ENCODE assay signal across 25 cellular contexts in the genomic region with DNA sequence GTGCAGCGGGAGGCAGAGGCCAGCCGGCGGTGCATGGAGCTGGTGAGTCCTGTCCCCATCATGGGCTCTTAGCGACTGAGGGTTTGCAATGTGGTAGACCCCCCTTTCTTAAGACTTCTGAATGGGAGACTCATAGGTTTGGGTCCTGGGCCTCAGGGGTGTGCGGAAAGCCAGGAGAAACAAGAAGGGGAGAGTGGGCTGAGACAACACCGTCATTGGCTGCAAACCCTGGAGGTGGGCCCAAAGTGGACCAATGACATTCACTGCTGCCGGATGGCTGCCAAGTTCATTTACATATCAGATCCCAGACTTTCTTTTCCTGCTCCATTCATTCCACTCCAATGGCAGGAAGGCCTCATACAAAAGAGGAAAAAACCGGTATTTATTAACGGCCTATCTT.
A peak's percentile ranks its signal among the peaks of the same experiment; 100 is the strongest.
DNase-seq lines count a peak whose midpoint lies in the region; ATAC-seq, FAIRE-seq and TF ChIP-seq lines count a peak whose summit lies in the region.
"Had no signal": no experiment of that assay in that cellular context is flagged by ENCODE, and none has a peak within 500 bp of the region (broad histone marks: within the 10 kb centered on the region; RNA-seq: fewer than 3 reads in every experiment).

No MANE protein-coding gene starts in this region.

- intact Hi-C loops in K562 (cut with micrococcal nuclease) (no loop called here), colonic mucosa (cut with DNase I) (no loop called here)

- H3K4me1 Mint-ChIP-seq in GM23338 (peaks cover under 1% of the 10 kb centered on the region; the same call in 1 of the 3 replicates), endodermal cell (peaks cover 19% of the 10 kb centered on the region)
- H3K4me1 Mint-ChIP-seq: CD14-positive monocyte; CD8-positive, alpha-beta memory T cell had no signal

- no peaks in the 10 kb centered on the region for H3K9me1 ChIP-seq in K562 (ENCODE audit: control insufficient read depth, insufficient read depth, low read length)

- H3K27ac Mint-ChIP-seq in GM23338 (no peak overlapping the region), endodermal cell (no peak overlapping the region)
- H3K27ac Mint-ChIP-seq: CD14-positive monocyte; CD4-positive, alpha-beta T cell; CD8-positive, alpha-beta memory T cell; H9 had no signal

- H3K36me3 Mint-ChIP-seq in GM23338 (ENCODE audit: low read depth) (no peaks in the 10 kb centered on the region), endodermal cell (ENCODE audit: low read depth) (no peaks in the 10 kb centered on the region)
- H3K36me3 Mint-ChIP-seq: CD14-positive monocyte; CD8-positive, alpha-beta memory T cell had no signal

- H4K91ac ChIP-seq in neuronal stem cell (ENCODE audit: low read depth, low read length, poor library complexity), result no peak overlapping the region

- peak overlapping the region; percentile 23; the same call in 1 of the 2 replicates for H2AFZ ChIP-seq in GM23338
- no peak overlapping the region for H2AFZ ChIP-seq in K562 (ENCODE audit: low read depth, low read length)
- H2AFZ ChIP-seq in neuronal stem cell (ENCODE audit: low read length), result no peak overlapping the region

- POLR2A ChIA-PET in K562 (lab: Yijun Ruan, JAX), result no interaction called here

- in situ Hi-C loops in K562 (cut with MboI), result no loop called here

- TF ChIP-seq EP300 in K562 (IDR thresholded peaks at IDR 0.05; ENCODE audit: low read length), result no peak

- no peak overlapping the region for H2AK5ac ChIP-seq in neuronal stem cell (ENCODE audit: low read depth, low read length)

- H3K79me2 ChIP-seq in GM23338 (replicated peaks; ENCODE audit: insufficient read depth), result no peaks in the 10 kb centered on the region
- H3K79me2 ChIP-seq in K562 (ENCODE audit: control insufficient read depth, insufficient read depth, low read length), result no peaks in the 10 kb centered on the region

- H3K9ac ChIP-seq in K562 (ENCODE audit: insufficient read depth in 1 of 2, low read depth in 2 of 2, low read length in 2 of 2), result no peak overlapping the region
- H3K9ac ChIP-seq in neuronal stem cell (ENCODE audit: low read depth, low read length, poor library complexity), result no peak overlapping the region
- no peak overlapping the region for H3K9ac ChIP-seq in colonic mucosa (ENCODE audit: low read depth in 2 of 2, low read length in 2 of 2)
- no peak overlapping the region for H3K9ac ChIP-seq in endodermal cell (ENCODE audit: extremely low read depth, low read length, poor library complexity, severe bottlenecking)
- H3K9ac ChIP-seq: BLaER1 treated with 17β-estradiol and CSF1 and Interleukin-3, amounts not matched to agents 10 nM and 100 nM had no signal

- no peak for TF ChIP-seq RAD21 in K562 (CRISPR knock-in tag; conservative IDR thresholded peaks at IDR 0.05 in 1 of 2, IDR thresholded peaks at IDR 0.05 in 1 of 2)

- no peak overlapping the region for H2BK5ac ChIP-seq in neuronal stem cell (ENCODE audit: low read length)

- H3K27me3 Mint-ChIP-seq in GM23338 (ENCODE audit: insufficient read depth, low read depth, poor library complexity) (peaks cover 11% of the 10 kb centered on the region), endodermal cell (ENCODE audit: insufficient read depth) (no peaks in the 10 kb centered on the region)

- H3K27ac ChIP-seq in GM23338 (ENCODE audit: low read depth) (no peak overlapping the region), K562 (ENCODE audit: extremely low read depth, low read depth, low read length) (no peak overlapping the region), neuronal stem cell (replicated peaks; ENCODE audit: low read length) (no peak overlapping the region), colonic mucosa (no peak overlapping the region), endodermal cell (ENCODE audit: low read depth, low read length) (no peak overlapping the region)
- H3K27ac ChIP-seq: A549; BLaER1 treated with 17β-estradiol and CSF1 and Interleukin-3, amounts not matched to agents 10 nM and 100 nM had no signal

- H3K4ac ChIP-seq in neuronal stem cell (ENCODE audit: low read length), result no peak overlapping the region

- no peak overlapping the region for H3K4me3 Mint-ChIP-seq in GM23338
- no peak overlapping the region for H3K4me3 Mint-ChIP-seq in endodermal cell
- H3K4me3 Mint-ChIP-seq: CD14-positive monocyte; CD4-positive, alpha-beta T cell; CD8-positive, alpha-beta memory T cell; H9 had no signal

- H3F3A ChIP-seq in GM23338 (replicated peaks; ENCODE audit: low read depth), result no peaks in the 10 kb centered on the region

- H2BK15ac ChIP-seq in neuronal stem cell (ENCODE audit: low read length), result no peak overlapping the region

- WGBS in K562 (ENCODE audit: insufficient coverage, low coverage, missing lambda C conversion rate), result 89% methylated on average over 9 of the region's 9 CpGs
- WGBS in neuronal stem cell (ENCODE audit: extremely low coverage in 2 of 2, insufficient read length in 2 of 2, insufficient replicate concordance in 1 of 2), 2 donors, result no CpG with 5 or more reads among the region's 9 CpGs
- 94 to 100% methylated on average over 7 to 9 of the region's 9 CpGs for WGBS in endodermal cell (ENCODE audit: insufficient coverage in 1 of 2, insufficient read length in 1 of 2), 2 experiments

- no peaks in the 10 kb centered on the region for H3K27me3 ChIP-seq in GM23338 (ENCODE audit: insufficient read depth)
- H3K27me3 ChIP-seq in K562 (ENCODE audit: control insufficient read depth in 2 of 2, insufficient read depth in 2 of 2, low read length in 2 of 2), result no peaks in the 10 kb centered on the region
- H3K27me3 ChIP-seq in neuronal stem cell (ENCODE audit: control insufficient read depth in 3 of 3, insufficient read depth in 3 of 3, low read depth in 1 of 3, low read length in 3 of 3), result peaks cover 0 to 7% (median 0%) of the 10 kb centered on the region in 3 experiments
- no peaks in the 10 kb centered on the region for H3K27me3 ChIP-seq in colonic mucosa
- no peaks in the 10 kb centered on the region for H3K27me3 ChIP-seq in endodermal cell (ENCODE audit: control insufficient read depth, insufficient read depth, low read length, poor library complexity, severe bottlenecking)
- H3K27me3 ChIP-seq: BE2C; BLaER1 treated with 17β-estradiol and CSF1 and Interleukin-3, amounts not matched to agents 10 nM and 100 nM had no signal

- no peak overlapping the region for H3K14ac ChIP-seq in neuronal stem cell (ENCODE audit: low read length)

- H4K8ac ChIP-seq in neuronal stem cell (ENCODE audit: low read depth, low read length), result no peak overlapping the region

- no peaks in the 10 kb centered on the region for H3K79me1 ChIP-seq in neuronal stem cell (ENCODE audit: low read depth, low read length)

- no peak overlapping the region for H2BK12ac ChIP-seq in neuronal stem cell (ENCODE audit: low read length)

- no peaks in the 10 kb centered on the region for H4K20me1 ChIP-seq in GM23338 (replicated peaks; ENCODE audit: insufficient read depth)
- H4K20me1 ChIP-seq in K562 (replicated peaks; ENCODE audit: control insufficient read depth, insufficient read depth, low read length), result no peaks in the 10 kb centered on the region
- H4K20me1 ChIP-seq: BLaER1 treated with 17β-estradiol and CSF1 and Interleukin-3, amounts not matched to agents 10 nM and 100 nM had no signal

- H3K4me1 ChIP-seq in GM23338 (ENCODE audit: insufficient read depth) (no peaks in the 10 kb centered on the region), K562 (replicated peaks in 1 of 2; ENCODE audit: control insufficient read depth in 2 of 2, insufficient read depth in 2 of 2, low read length in 2 of 2) (no peaks in the 10 kb centered on the region), neuronal stem cell (ENCODE audit: control insufficient read depth in 2 of 2, insufficient read depth in 1 of 2, low read depth in 1 of 2, low read length in 2 of 2) (peaks cover 0 to 3% of the 10 kb centered on the region in 2 donors), colonic mucosa (no peaks in the 10 kb centered on the region), endodermal cell (ENCODE audit: control insufficient read depth, insufficient read depth, low read length) (peaks cover 3% of the 10 kb centered on the region)
- H3K4me1 ChIP-seq: A549, BE2C had no signal

- H3K9me2 ChIP-seq in GM23338 (ENCODE audit: insufficient read depth), result 0 out of 2 replicates have a peak, but pooled peaks cover 8% of the 10 kb centered on the region

- CTCF ChIA-PET in K562 (lab: Yijun Ruan, JAX; ENCODE audit: low intra/inter-chr PET ratio), result no interaction called here

- no peak for FAIRE-seq in K562 (lab: Jason Lieb, UNC)
- FAIRE-seq: A549, D721Med, GM12891, GM18507, H1 had no signal

- H3K36me3 ChIP-seq in GM23338 (ENCODE audit: insufficient read depth) (no peaks in the 10 kb centered on the region), K562 (ENCODE audit: control insufficient read depth, insufficient read depth, low read length) (peaks cover 26% of the 10 kb centered on the region; the same call in 2 of the 3 replicates), neuronal stem cell (replicated peaks in 1 of 2; ENCODE audit: control insufficient read depth in 2 of 2, insufficient read depth in 2 of 2, low read length in 2 of 2) (no peaks in the 10 kb centered on the region), colonic mucosa (no peaks in the 10 kb centered on the region), endodermal cell (ENCODE audit: control insufficient read depth, insufficient read depth, low read length) (no peaks in the 10 kb centered on the region)
- H3K36me3 ChIP-seq: BE2C; BLaER1 treated with 17β-estradiol and CSF1 and Interleukin-3, amounts not matched to agents 10 nM and 100 nM had no signal

- H2BK120ac ChIP-seq in neuronal stem cell (ENCODE audit: low read depth, low read length), result no peak overlapping the region

- H3K23ac ChIP-seq in neuronal stem cell (ENCODE audit: low read depth, low read length, poor library complexity), result no peak overlapping the region

- no peak; the same call in 2 of the 3 replicates for ATAC-seq in GM23338
- no peak for ATAC-seq in K562
- ATAC-seq: A549, HCT116 had no signal

- BruUV-seq in K562 (replicated peaks; lab: Mats Ljungman, UMichigan), result no TSS peak

- H3K4me3 ChIP-seq in GM23338, result no peak overlapping the region
- H3K4me3 ChIP-seq in K562, result no peak overlapping the region
- H3K4me3 ChIP-seq in neuronal stem cell (ENCODE audit: low read length in 2 of 2), result no peak overlapping the region
- H3K4me3 ChIP-seq in colonic mucosa, result no peak overlapping the region
- H3K4me3 ChIP-seq in endodermal cell (ENCODE audit: low read length), result no peak overlapping the region
- H3K4me3 ChIP-seq: A549; BLaER1 treated with 17β-estradiol and CSF1 and Interleukin-3, amounts not matched to agents 10 nM and 100 nM had no signal

- no peak for TF ChIP-seq POLR2A in K562 (conservative IDR thresholded peaks at IDR 0.05)

- DNase-seq in GM23338 (ENCODE audit: low spot score) (peak; percentile 26), K562 (ENCODE audit: extremely low read depth in 1 of 4, low spot score in 3 of 4) (peak in 1 of 4 experiments; percentile 9), neuronal stem cell (ENCODE audit: low spot score) (no peak), colonic mucosa (no peak), endodermal cell (no peak), kidney tubule cell (ENCODE audit: low spot score) (no peak)
- DNase-seq in activated naive CD4-positive, alpha-beta T cell (lab: John Stamatoyannopoulos, UW), result no peak
- DNase-seq: 8988T; ACHN; AML-193; BE2C; CD4-positive, alpha-beta T cell; CD8-positive, alpha-beta memory T cell; DMS 273 treated with DMSO at 0.1 percent for 48 hours; DMS79; GF-D8; H9 had no signal

- H3K4me2 ChIP-seq in GM23338, result no peak overlapping the region
- no peak overlapping the region for H3K4me2 ChIP-seq in K562 (ENCODE audit: insufficient read depth, low read length)
- no peak overlapping the region for H3K4me2 ChIP-seq in neuronal stem cell (ENCODE audit: insufficient read depth, low read length, poor library complexity, severe bottlenecking)
- H3K4me2 ChIP-seq: A549; BLaER1 treated with 17β-estradiol and CSF1 and Interleukin-3, amounts not matched to agents 10 nM and 100 nM had no signal

- TF ChIP-seq CTCF in GM23338 (conservative IDR thresholded peaks at IDR 0.05; ENCODE audit: low read depth in 2 of 2) (no peak), K562 (IDR thresholded peaks at IDR 0.05 in 2 of 3, conservative IDR thresholded peaks at IDR 0.05 in 1 of 3; ENCODE audit: insufficient read depth in 2 of 3, low read depth in 1 of 3, low read length in 3 of 3) (no peak), colonic mucosa (IDR thresholded peaks at IDR 0.05) (no peak), endodermal cell (conservative IDR thresholded peaks at IDR 0.05) (no peak)

- H3K9me3 Mint-ChIP-seq in GM23338 (no peaks in the 10 kb centered on the region), endodermal cell (no peaks in the 10 kb centered on the region)
- H3K9me3 Mint-ChIP-seq: CD4-positive, alpha-beta T cell; CD8-positive, alpha-beta memory T cell; H9 had no signal

- peak overlapping the region; percentile 61 for H3K18ac ChIP-seq in neuronal stem cell (ENCODE audit: low read length)

- H3K9me3 ChIP-seq in K562 (replicated peaks; ENCODE audit: control insufficient read depth, insufficient read depth, low read depth, low read length) (no peaks in the 10 kb centered on the region), neuronal stem cell (replicated peaks in 1 of 2; ENCODE audit: control insufficient read depth in 2 of 2, insufficient read depth in 1 of 2, low read depth in 1 of 2, low read length in 2 of 2) (no peaks in the 10 kb centered on the region), colonic mucosa (no peaks in the 10 kb centered on the region), endodermal cell (ENCODE audit: control insufficient read depth, low read length) (no peaks in the 10 kb centered on the region)
- H3K9me3 ChIP-seq: A549, BE2C had no signal
